Comparison of ENCODE assay signal across 11 cellular contexts in genomic region chr4:173253561-173253960, GRCh38.
"Had no signal": no experiment of that assay in that cellular context is flagged by ENCODE, and none has a peak within 500 bp of the region (broad histone marks: within the 10 kb centered on the region; RNA-seq: fewer than 3 reads in every experiment).

No MANE protein-coding gene starts in this region.

- H3K4me3 Mint-ChIP-seq: memory B cell; nephron; stimulated activated naive CD8-positive, alpha-beta T cell treated with anti-CD3 and anti-CD28 coated beads, Interleukin-15, Interleukin-2, amounts not matched to agents 100 ng/mL and 50 ng/mL, for 24 hours had no signal

- H3K9me3 ChIP-seq: left lung, ovary, upper lobe of right lung had no signal

- ATAC-seq: foreskin keratinocyte, left lung, upper lobe of right lung had no signal

- H3K9me3 Mint-ChIP-seq: memory B cell; stimulated activated naive CD8-positive, alpha-beta T cell treated with anti-CD3 and anti-CD28 coated beads, Interleukin-15, Interleukin-2, amounts not matched to agents 100 ng/mL and 50 ng/mL, for 24 hours had no signal

- H3K27ac ChIP-seq: foreskin keratinocyte, left lung, ovary, upper lobe of right lung had no signal

- H3K4me3 ChIP-seq: left lung, ovary, upper lobe of right lung had no signal

- H3K27me3 Mint-ChIP-seq: memory B cell; stimulated activated naive CD8-positive, alpha-beta T cell treated with anti-CD3 and anti-CD28 coated beads, Interleukin-15, Interleukin-2, amounts not matched to agents 100 ng/mL and 50 ng/mL, for 24 hours had no signal

- DNase-seq: activated CD4-positive, alpha-beta T cell treated with anti-CD3 and anti-CD28 coated beads, Interleukin-2, amount 50 U/mL, for 1 hour; activated naive CD4-positive, alpha-beta T cell treated with anti-CD3 and anti-CD28 coated beads, Interleukin-2, amount 50 U/mL, for 16 hours; amygdala; foreskin keratinocyte; left lung; ovary; stimulated activated CD4-positive, alpha-beta T cell treated with anti-CD3 and anti-CD28 coated beads, Interleukin-12 subunit alpha, Interleukin-12 subunit beta, amount 100 ng/mL, for 4 hours; upper lobe of right lung had no signal

- H3K27ac Mint-ChIP-seq: memory B cell; nephron; stimulated activated naive CD8-positive, alpha-beta T cell treated with anti-CD3 and anti-CD28 coated beads, Interleukin-15, Interleukin-2, amounts not matched to agents 100 ng/mL and 50 ng/mL, for 24 hours had no signal

- H3K27me3 ChIP-seq: foreskin keratinocyte, left lung, ovary, upper lobe of right lung had no signal

- H3K36me3 ChIP-seq: left lung, ovary, upper lobe of right lung had no signal

- H3K4me1 ChIP-seq: left lung, upper lobe of right lung had no signal
